ENCODE assay signal across 8 cellular contexts in the genomic region with DNA sequence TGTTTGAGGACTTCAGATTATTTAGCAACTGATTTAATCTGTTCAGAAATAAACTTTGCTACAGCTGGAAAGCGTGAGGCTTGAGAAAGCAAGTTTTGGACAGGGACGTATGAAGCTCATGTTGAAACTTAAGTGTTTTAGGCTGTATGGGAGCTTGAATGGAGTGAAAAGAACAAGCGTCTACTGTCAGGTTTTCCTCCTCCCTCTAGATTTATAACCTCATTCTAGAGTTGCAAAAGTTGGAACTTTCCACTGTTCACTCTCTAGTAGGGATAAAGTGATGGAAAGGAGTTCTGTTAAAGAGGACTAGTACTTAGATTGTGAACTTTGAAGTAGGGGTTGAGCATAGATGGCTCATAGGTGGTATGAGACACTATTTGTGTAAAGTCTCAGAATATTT. TPM values are rescaled to one million over a fixed set of nuclear protein-coding genes. Genes with fewer than 3 reads are reported as not detected.
A peak's percentile ranks its signal among the peaks of the same experiment; 100 is the strongest.
DNase-seq lines count a peak whose midpoint lies in the region; ATAC-seq, FAIRE-seq and TF ChIP-seq lines count a peak whose summit lies in the region.

No MANE protein-coding gene starts in this region.

- TF ChIP-seq POLR2A in GM12891 (IDR thresholded peaks at IDR 0.05; ENCODE audit: low read depth, low read length) = no peak

- H3K27ac Mint-ChIP-seq in natural killer cell treated with Interleukin-12 subunit alpha and Interleukin-12 subunit beta and Interleukin-15 and Interleukin-18, amount 100 ng/mL, for 72 hours = peak overlapping the region; percentile 91 to 94

- no peaks in the 10 kb centered on the region for H3K9me2 ChIP-seq in OCI-LY1 (ENCODE audit: low read depth, low read length)

- ATAC-seq in natural killer cell treated with Interleukin-12 subunit alpha and Interleukin-12 subunit beta and Interleukin-15 and Interleukin-18, amount 100 ng/mL, for 72 hours = no peak
- ATAC-seq in GM18511 (IDR thresholded peaks at IDR 0.05; ENCODE audit: unreplicated experiment) = no peak

- H3K9me3 ChIP-seq in OCI-LY1 (ENCODE audit: low read length) = no peaks in the 10 kb centered on the region
- H3K9me3 ChIP-seq in effector memory CD4-positive, alpha-beta T cell (ENCODE audit: control insufficient read depth, low read length) = no peaks in the 10 kb centered on the region

- H3K27me3 ChIP-seq in OCI-LY1 (ENCODE audit: insufficient read depth, low read length) = no peaks in the 10 kb centered on the region
- H3K27me3 ChIP-seq in effector memory CD4-positive, alpha-beta T cell (replicated peaks; ENCODE audit: control insufficient read depth, insufficient read depth, low read length, poor library complexity, severe bottlenecking) = no peaks in the 10 kb centered on the region

- H4K20me1 ChIP-seq in OCI-LY1 (ENCODE audit: insufficient read depth, low read length) = no peaks in the 10 kb centered on the region

- peak overlapping the region; percentile 90 for H3K4me3 Mint-ChIP-seq in natural killer cell treated with Interleukin-12 subunit alpha and Interleukin-12 subunit beta and Interleukin-15 and Interleukin-18, amount 100 ng/mL, for 72 hours

- peak; percentile 65 for FAIRE-seq in GM12891 (lab: Jason Lieb, UNC)

- peaks cover 20% of the 10 kb centered on the region for H3K36me3 ChIP-seq in OCI-LY1 (ENCODE audit: insufficient read depth, low read length)
- H3K36me3 ChIP-seq in effector memory CD4-positive, alpha-beta T cell (ENCODE audit: control insufficient read depth, insufficient read depth, low read length) = no peaks in the 10 kb centered on the region

- no peak overlapping the region for H2AFZ ChIP-seq in OCI-LY1 (ENCODE audit: low read length)

- H3K4me3 ChIP-seq in OCI-LY1 (ENCODE audit: low read depth, low read length, poor library complexity, severe bottlenecking) = peak overlapping the region; percentile 92
- H3K4me3 ChIP-seq in effector memory CD4-positive, alpha-beta T cell (ENCODE audit: insufficient read depth, low read depth, low read length, poor library complexity, severe bottlenecking) = peak overlapping the region; percentile 75

- peaks cover 30 to 54% of the 10 kb centered on the region in 2 donors for H3K4me1 Mint-ChIP-seq in natural killer cell treated with Interleukin-12 subunit alpha and Interleukin-12 subunit beta and Interleukin-15 and Interleukin-18, amount 100 ng/mL, for 72 hours (ENCODE audit: low read depth in 2 of 2)

- no peaks in the 10 kb centered on the region for H3K9me3 Mint-ChIP-seq in natural killer cell treated with Interleukin-12 subunit alpha and Interleukin-12 subunit beta and Interleukin-15 and Interleukin-18, amount 100 ng/mL, for 72 hours

- H3K27ac ChIP-seq in OCI-LY1 (ENCODE audit: low read depth, low read length, poor library complexity, severe bottlenecking) (peak overlapping the region; percentile 81), caudate nucleus (ENCODE audit: low read depth, low read length) (no peak overlapping the region)
- peak overlapping the region; percentile 84 for H3K27ac ChIP-seq in effector memory CD4-positive, alpha-beta T cell (ENCODE audit: insufficient read depth, low read length, poor library complexity, severe bottlenecking)

- peak overlapping the region; percentile 87 for H3K4me2 ChIP-seq in OCI-LY1 (ENCODE audit: low read length)

- no peaks in the 10 kb centered on the region for H3K36me3 Mint-ChIP-seq in natural killer cell treated with Interleukin-12 subunit alpha and Interleukin-12 subunit beta and Interleukin-15 and Interleukin-18, amount 100 ng/mL, for 72 hours

- no peaks in the 10 kb centered on the region for H3K27me3 Mint-ChIP-seq in natural killer cell treated with Interleukin-12 subunit alpha and Interleukin-12 subunit beta and Interleukin-15 and Interleukin-18, amount 100 ng/mL, for 72 hours

- H3K79me2 ChIP-seq in OCI-LY1 (ENCODE audit: insufficient read depth, low read length) = peaks cover 59% of the 10 kb centered on the region

- H3F3A ChIP-seq in OCI-LY1 (ENCODE audit: insufficient read depth, low read length) = no peaks in the 10 kb centered on the region

- H3K4me1 ChIP-seq in OCI-LY1 (ENCODE audit: insufficient read depth, low read length, severe bottlenecking) = peaks cover 54% of the 10 kb centered on the region
- H3K4me1 ChIP-seq in effector memory CD4-positive, alpha-beta T cell (ENCODE audit: control insufficient read depth, insufficient read depth, low read length, poor library complexity, severe bottlenecking) = peaks cover 18% of the 10 kb centered on the region

- H3K9ac ChIP-seq in OCI-LY1 (ENCODE audit: low read length) = peak overlapping the region; percentile 90

- DNase-seq in GM12891 (ENCODE audit: insufficient read length, low spot score) (no peak), caudate nucleus (lab: John Stamatoyannopoulos, UW) (no peak), retina (no peak), GM10266 (ENCODE audit: extremely low spot score) (no peak)
- DNase-seq in effector memory CD4-positive, alpha-beta T cell = no peak
- DNase-seq in natural killer cell treated with Interleukin-12 subunit alpha and Interleukin-12 subunit beta and Interleukin-15 and Interleukin-18, amount 100 ng/mL, for 72 hours (ENCODE audit: low spot score) = no peak

- TF ChIP-seq CTCF in OCI-LY1 (IDR thresholded peaks at IDR 0.05; ENCODE audit: low read length) (no peak), GM10266 (IDR thresholded peaks at IDR 0.05; ENCODE audit: control insufficient read depth, insufficient read depth, low read depth, missing control alignments) (no peak)

TF ChIP-seq in GM12891, 5 proteins besides CTCF, POLR2A, EP300 and RAD21:
- TF ChIP-seq POLR2AphosphoS5 (IDR thresholded peaks at IDR 0.05; ENCODE audit: low read depth, low read length) (no peak), PAX5 (IDR thresholded peaks at IDR 0.05; ENCODE audit: insufficient read depth, low read length, severe bottlenecking) (no peak), SPI1 (IDR thresholded peaks at IDR 0.05; ENCODE audit: low read depth, low read length) (no peak), POU2F2 (IDR thresholded peaks at IDR 0.05; ENCODE audit: low read depth, low read length) (no peak), TAF1 (IDR thresholded peaks at IDR 0.05; ENCODE audit: low read depth, low read length) (no peak)

RNA-seq across cellular contexts. Expression of a gene that starts 1.1 kb away (rescaled TPM):
- polyA plus RNA-seq in GM12891 (2012; ENCODE audit: low read depth, missing spikeins) = 19.9 TPM
- total RNA-seq in natural killer cell treated with Interleukin-12 subunit alpha and Interleukin-12 subunit beta and Interleukin-15 and Interleukin-18, amount 100 ng/mL, for 72 hours = 10 to 100 TPM; 32.3 to 62.4 TPM

RNA-seq across cellular contexts. Expression of a gene that starts 49.3 kb away (rescaled TPM):
- polyA plus RNA-seq in GM12891 (2012; ENCODE audit: low read depth, missing spikeins) = 112 TPM
- total RNA-seq in natural killer cell treated with Interleukin-12 subunit alpha and Interleukin-12 subunit beta and Interleukin-15 and Interleukin-18, amount 100 ng/mL, for 72 hours = 10 to 100 TPM; 42.0 to 61.2 TPM

RNA-seq across cellular contexts. Expression of a gene that starts 50.7 kb away (rescaled TPM):
- polyA plus RNA-seq in GM12891 (2012; ENCODE audit: low read depth, missing spikeins) = 3.0 TPM
- total RNA-seq in natural killer cell treated with Interleukin-12 subunit alpha and Interleukin-12 subunit beta and Interleukin-15 and Interleukin-18, amount 100 ng/mL, for 72 hours = 10 to 100 TPM; 12.9 to 24.8 TPM
